Comparison of ENCODE assay signal across 10 cellular contexts in genomic region chr9:128321343-128321742, GRCh38. TPM values are rescaled to one million over a fixed set of nuclear protein-coding genes. Genes with fewer than 3 reads are reported as not detected.
A peak's percentile ranks its signal among the peaks of the same experiment; 100 is the strongest.
DNase-seq lines count a peak whose midpoint lies in the region; ATAC-seq and TF ChIP-seq lines count a peak whose summit lies in the region.
"Had no signal": no experiment of that assay in that cellular context is flagged by ENCODE, and none has a peak within 500 bp of the region (broad histone marks: within the 10 kb centered on the region; RNA-seq: fewer than 3 reads in every experiment).

No MANE protein-coding gene starts in this region.

- H3K27me3 Mint-ChIP-seq in activated CD4-positive, alpha-beta T cell treated with anti-CD3 and anti-CD28 coated beads for 36 hours = no peaks in the 10 kb centered on the region
- H3K27me3 Mint-ChIP-seq in activated CD8-positive, alpha-beta T cell treated with anti-CD3 and anti-CD28 coated beads for 36 hours = no peaks in the 10 kb centered on the region
- no peaks in the 10 kb centered on the region for H3K27me3 Mint-ChIP-seq in stimulated activated naive B cell treated with anti-CD40 and anti-IgM and Interleukin-4, amounts not matched to agents 10 μg/mL and 1 μg/mL and 100 μg/mL, for 72 hours

- CTCF ChIA-PET in activated CD4-positive, alpha-beta T cell treated with anti-CD3 and anti-CD28 coated beads for 36 hours (lab: Charles Lee) = no interaction called here
- CTCF ChIA-PET in activated CD8-positive, alpha-beta T cell treated with anti-CD3 and anti-CD28 coated beads for 36 hours (lab: Charles Lee) = interaction anchor here (3.4 kb wide), 1 partner anchor 26 kb away, joined by 10 read pairs; no protein-coding TSS in a partner anchor

- peak overlapping the region; percentile 98 for H3K4me3 ChIP-seq in iPS-18a (ENCODE audit: low read length)

- POLR2A ChIA-PET in activated CD4-positive, alpha-beta T cell treated with anti-CD3 and anti-CD28 coated beads for 36 hours (lab: Charles Lee) = interaction anchor here (1.0 kb wide), 1 partner anchor 20 kb away, joined by 3 read pairs; no protein-coding TSS in a partner anchor
- POLR2A ChIA-PET in activated CD8-positive, alpha-beta T cell treated with anti-CD3 and anti-CD28 coated beads for 36 hours (lab: Charles Lee) = interaction anchor here (0.8 to 2.0 kb wide), 7 partner anchors 12 to 67 kb away, joined by 3 to 7 read pairs (median 4); no protein-coding TSS in a partner anchor

- no peaks in the 10 kb centered on the region for H3K9me3 Mint-ChIP-seq in activated CD4-positive, alpha-beta T cell treated with anti-CD3 and anti-CD28 coated beads for 36 hours (ENCODE audit: low read depth)
- no peaks in the 10 kb centered on the region for H3K9me3 Mint-ChIP-seq in activated CD8-positive, alpha-beta T cell treated with anti-CD3 and anti-CD28 coated beads for 36 hours
- no peaks in the 10 kb centered on the region for H3K9me3 Mint-ChIP-seq in stimulated activated naive B cell treated with anti-CD40 and anti-IgM and Interleukin-4, amounts not matched to agents 10 μg/mL and 1 μg/mL and 100 μg/mL, for 72 hours

- peaks cover 22% of the 10 kb centered on the region for H3K36me3 ChIP-seq in iPS-18a (ENCODE audit: control insufficient read depth, low read depth, low read length)

- H3K27ac Mint-ChIP-seq in activated CD4-positive, alpha-beta T cell treated with anti-CD3 and anti-CD28 coated beads for 36 hours = no peak overlapping the region
- H3K27ac Mint-ChIP-seq in activated CD8-positive, alpha-beta T cell treated with anti-CD3 and anti-CD28 coated beads for 36 hours = peak overlapping the region; percentile 97
- no peak overlapping the region for H3K27ac Mint-ChIP-seq in stimulated activated naive B cell treated with anti-CD40 and anti-IgM and Interleukin-4, amounts not matched to agents 10 μg/mL and 1 μg/mL and 100 μg/mL, for 72 hours

- no peak for TF ChIP-seq CTCF in activated CD8-positive, alpha-beta T cell treated with anti-CD3 and anti-CD28 coated beads for 36 hours (IDR thresholded peaks at IDR 0.05)

- peak overlapping the region; percentile 87 for H3K4me3 Mint-ChIP-seq in activated CD4-positive, alpha-beta T cell treated with anti-CD3 and anti-CD28 coated beads for 36 hours
- peak overlapping the region; percentile 99 for H3K4me3 Mint-ChIP-seq in activated CD8-positive, alpha-beta T cell treated with anti-CD3 and anti-CD28 coated beads for 36 hours
- H3K4me3 Mint-ChIP-seq in stimulated activated naive B cell treated with anti-CD40 and anti-IgM and Interleukin-4, amounts not matched to agents 10 μg/mL and 1 μg/mL and 100 μg/mL, for 72 hours = peak overlapping the region; percentile 94 to 97

- peaks cover 19% of the 10 kb centered on the region for H3K4me1 Mint-ChIP-seq in activated CD4-positive, alpha-beta T cell treated with anti-CD3 and anti-CD28 coated beads for 36 hours
- peaks cover 24% of the 10 kb centered on the region for H3K4me1 Mint-ChIP-seq in activated CD8-positive, alpha-beta T cell treated with anti-CD3 and anti-CD28 coated beads for 36 hours (ENCODE audit: low read depth)
- peaks cover 8 to 16% of the 10 kb centered on the region in 2 donors for H3K4me1 Mint-ChIP-seq in stimulated activated naive B cell treated with anti-CD40 and anti-IgM and Interleukin-4, amounts not matched to agents 10 μg/mL and 1 μg/mL and 100 μg/mL, for 72 hours

- H3K4me1 ChIP-seq in iPS-18a (ENCODE audit: control insufficient read depth, low read depth, low read length) = peaks cover 5% of the 10 kb centered on the region

- no peak overlapping the region for H3K27ac ChIP-seq in iPS-18a (ENCODE audit: low read length)

- H3K27me3 ChIP-seq in iPS-18a (ENCODE audit: control insufficient read depth, insufficient read depth, low read length) = no peaks in the 10 kb centered on the region

- DNase-seq in activated CD4-positive, alpha-beta T cell treated with anti-CD3 and anti-CD28 coated beads for 36 hours = no peak
- no peak for DNase-seq in activated CD4-positive, alpha-beta T cell treated with anti-CD3 and anti-CD28 coated beads, Interleukin-2, amount 50 U/mL, for 48 hours
- DNase-seq in activated CD8-positive, alpha-beta T cell treated with anti-CD3 and anti-CD28 coated beads for 36 hours = no peak
- DNase-seq in stimulated activated naive B cell treated with anti-CD40 and anti-IgM and Interleukin-4, amounts not matched to agents 10 μg/mL and 1 μg/mL and 100 μg/mL, for 72 hours = no peak
- no peak for DNase-seq in effector CD8-positive, alpha-beta T cell (lab: John Stamatoyannopoulos, UW)
- DNase-seq in middle frontal gyrus (ENCODE audit: extremely low spot score, low spot score) = no peak
- no peak for DNase-seq in NCI-H1694 treated with DMSO at 0.1 percent for 48 hours (lab: John Stamatoyannopoulos, UW)
- DNase-seq: NK-92 treated with Interleukin-12 subunit alpha and Interleukin-12 subunit beta, amount 100 ng/mL, for 24 hours; stimulated activated CD4-positive, alpha-beta T cell treated with anti-CD3 and anti-CD28 coated beads, Interleukin-1b, Interleukin-23, amount 100 ng/mL, for 48 hours had no signal

- no peak for ATAC-seq in activated CD4-positive, alpha-beta T cell treated with anti-CD3 and anti-CD28 coated beads for 36 hours
- no peak for ATAC-seq in activated CD8-positive, alpha-beta T cell treated with anti-CD3 and anti-CD28 coated beads for 36 hours
- no peak for ATAC-seq in stimulated activated naive B cell treated with anti-CD40 and anti-IgM and Interleukin-4, amounts not matched to agents 10 μg/mL and 1 μg/mL and 100 μg/mL, for 72 hours (replicated peaks)

- no peak overlapping the region for H3K9ac ChIP-seq in iPS-18a (ENCODE audit: low read length)

- H3K9me3 ChIP-seq in iPS-18a (ENCODE audit: control insufficient read depth, low read depth, low read length) = no peaks in the 10 kb centered on the region

- peaks cover 28% of the 10 kb centered on the region for H3K36me3 Mint-ChIP-seq in activated CD4-positive, alpha-beta T cell treated with anti-CD3 and anti-CD28 coated beads for 36 hours (ENCODE audit: low read depth)
- peaks cover 16% of the 10 kb centered on the region for H3K36me3 Mint-ChIP-seq in activated CD8-positive, alpha-beta T cell treated with anti-CD3 and anti-CD28 coated beads for 36 hours (ENCODE audit: low read depth)
- peaks cover 13 to 17% of the 10 kb centered on the region in 2 donors for H3K36me3 Mint-ChIP-seq in stimulated activated naive B cell treated with anti-CD40 and anti-IgM and Interleukin-4, amounts not matched to agents 10 μg/mL and 1 μg/mL and 100 μg/mL, for 72 hours

- intact Hi-C loops in activated CD4-positive, alpha-beta T cell treated with anti-CD3 and anti-CD28 coated beads for 36 hours (cut with DNase I, micrococcal nuclease) = loop anchor here (5.0 kb wide), 3 partner anchors 129 to 604 kb away; partner anchors contain the start of genes CIZ1 (in 1 of the 2), PTGES2 (in 1 of the 2), PTRH1 (in 1 of the 2) and TTC16 (in 1 of the 2)
- intact Hi-C loops in activated CD8-positive, alpha-beta T cell treated with anti-CD3 and anti-CD28 coated beads for 36 hours (cut with micrococcal nuclease) = no loop called here

RNA-seq across cellular contexts. Expression of gene TRUB2, which starts 0.9 kb away (rescaled TPM):
- 10 to 100 TPM; 29.5 to 37.5 TPM for total RNA-seq in activated CD4-positive, alpha-beta T cell treated with anti-CD3 and anti-CD28 coated beads for 36 hours
- total RNA-seq in activated CD8-positive, alpha-beta T cell treated with anti-CD3 and anti-CD28 coated beads for 36 hours = 10 to 100 TPM; 29.7 to 30.1 TPM

RNA-seq across cellular contexts. Expression of gene COQ4, which starts 1.3 kb away (rescaled TPM):
- 10 to 100 TPM; 32.1 to 38.8 TPM for total RNA-seq in activated CD4-positive, alpha-beta T cell treated with anti-CD3 and anti-CD28 coated beads for 36 hours
- total RNA-seq in activated CD8-positive, alpha-beta T cell treated with anti-CD3 and anti-CD28 coated beads for 36 hours = 10 to 100 TPM; 31.9 to 33.5 TPM

RNA-seq across cellular contexts. Expression of gene SLC27A4, which starts 19.0 kb away (rescaled TPM):
- total RNA-seq in activated CD4-positive, alpha-beta T cell treated with anti-CD3 and anti-CD28 coated beads for 36 hours = 10 to 100 TPM in 1 of 2 experiments, 1 to 10 TPM in 1; 8.4 to 10.2 TPM
- 10 to 100 TPM; 10.5 to 11.2 TPM for total RNA-seq in activated CD8-positive, alpha-beta T cell treated with anti-CD3 and anti-CD28 coated beads for 36 hours

RNA-seq across cellular contexts. Expression of gene SWI5, which starts 45.3 kb away (rescaled TPM):
- 10 to 100 TPM; 13.1 to 14.1 TPM for total RNA-seq in activated CD4-positive, alpha-beta T cell treated with anti-CD3 and anti-CD28 coated beads for 36 hours
- 10 to 100 TPM; 12.4 to 13.3 TPM for total RNA-seq in activated CD8-positive, alpha-beta T cell treated with anti-CD3 and anti-CD28 coated beads for 36 hours

RNA-seq across cellular contexts. Expression of gene GOLGA2, which starts 45.5 kb away (rescaled TPM):
- 10 to 100 TPM; 28.4 to 29.4 TPM for total RNA-seq in activated CD4-positive, alpha-beta T cell treated with anti-CD3 and anti-CD28 coated beads for 36 hours
- total RNA-seq in activated CD8-positive, alpha-beta T cell treated with anti-CD3 and anti-CD28 coated beads for 36 hours = 10 to 100 TPM; 29.8 to 34.6 TPM
